In genomic region chr4:16788893-16789292, GRCh38 we compare ENCODE assay signal across 27 cellular contexts.
"Had no signal": no experiment of that assay in that cellular context is flagged by ENCODE, and none has a peak within 500 bp of the region (broad histone marks: within the 10 kb centered on the region; RNA-seq: fewer than 3 reads in every experiment).

No MANE protein-coding gene starts in this region.

- H3K36me3 Mint-ChIP-seq: activated naive CD8-positive, alpha-beta T cell treated with anti-CD3 and anti-CD28 coated beads, Interleukin-2, amount 10 ng/mL, durations not matched to agents 7 days and 5 days had no signal

- H3K4me3 ChIP-seq: adrenal gland, breast epithelium, SJCRH30 had no signal

- H3K9me3 ChIP-seq: adrenal gland, breast epithelium, SJCRH30 had no signal

- H3K4me1 Mint-ChIP-seq: activated B cell treated with CpG ODN at 0.5 μM for 24 hours; activated CD4-positive, alpha-beta T cell treated with anti-CD3 and anti-CD28 coated beads, Interleukin-2, amount 10 ng/mL, durations not matched to agents 24 days and 14 days; activated naive CD8-positive, alpha-beta T cell treated with anti-CD3 and anti-CD28 coated beads, Interleukin-2, amount 10 ng/mL, durations not matched to agents 7 days and 5 days; activated T-helper 17 cell treated with anti-CD3 and anti-CD28 coated beads, Interleukin-2, amount 50 U/mL, for 72 hours had no signal

- H3K27me3 Mint-ChIP-seq: activated B cell treated with CpG ODN at 0.5 μM for 24 hours; activated CD4-positive, alpha-beta T cell treated with anti-CD3 and anti-CD28 coated beads, Interleukin-2, amount 10 ng/mL, durations not matched to agents 24 days and 14 days; activated naive CD8-positive, alpha-beta T cell treated with anti-CD3 and anti-CD28 coated beads, Interleukin-2, amount 10 ng/mL, durations not matched to agents 7 days and 5 days; activated T-helper 17 cell treated with anti-CD3 and anti-CD28 coated beads, Interleukin-2, amount 50 U/mL, for 72 hours had no signal

- H3K9me3 Mint-ChIP-seq: activated B cell treated with CpG ODN at 0.5 μM for 24 hours; activated CD4-positive, alpha-beta T cell treated with anti-CD3 and anti-CD28 coated beads, Interleukin-2, amount 10 ng/mL, durations not matched to agents 24 days and 14 days; activated naive CD8-positive, alpha-beta T cell treated with anti-CD3 and anti-CD28 coated beads, Interleukin-2, amount 10 ng/mL, durations not matched to agents 7 days and 5 days; activated T-cell treated with anti-CD3 and anti-CD28 coated beads, Interleukin-2, amount 50 U/mL, for 4 hours; activated T-helper 17 cell treated with anti-CD3 and anti-CD28 coated beads, Interleukin-2, amount 50 U/mL, for 72 hours had no signal

- H3K36me3 ChIP-seq: adrenal gland, breast epithelium, SJCRH30 had no signal

- H3K4me1 ChIP-seq: adrenal gland, breast epithelium, SJCRH30 had no signal

- DNase-seq: activated B cell treated with CpG ODN at 0.5 μM for 24 hours; activated CD4-positive, alpha-beta T cell treated with anti-CD3 and anti-CD28 coated beads for 1 hour; activated CD4-positive, alpha-beta T cell treated with anti-CD3 and anti-CD28 coated beads, Interleukin-2, amount 10 ng/mL, durations not matched to agents 24 days and 14 days; activated CD4-positive, alpha-beta T cell treated with anti-CD3 and anti-CD28 coated beads, Interleukin-2, amount 50 U/mL, for 48 hours; activated CD8-positive, alpha-beta memory T cell treated with anti-CD3 and anti-CD28 coated beads for 24 hours; activated naive CD4-positive, alpha-beta T cell treated with anti-CD3 and anti-CD28 coated beads, Interleukin-2, amount 50 U/mL, for 16 hours; activated naive CD8-positive, alpha-beta T cell treated with anti-CD3 and anti-CD28 coated beads, Interleukin-2, amount 10 ng/mL, durations not matched to agents 7 days and 5 days; activated T-cell treated with anti-CD3 and anti-CD28 coated beads, Interleukin-2, amount 50 U/mL, for 4 hours; adrenal gland; anterior cingulate cortex; central memory CD4-positive, alpha-beta T cell; Karpas-422; MM.1S; NCI-H1105; NCI-H1436; NCI-H1694 treated with DMSO at 0.1 percent for 48 hours; NCI-H2029 treated with DMSO at 0.1 percent for 48 hours; NCI-H345; NCI-H510A; NCI-H526 treated with DMSO at 0.1 percent for 48 hours; NCI-H82; OCI-M1; RPMI8226; SJCRH30; SW 1271 had no signal

- H3K4me3 Mint-ChIP-seq: activated B cell treated with CpG ODN at 0.5 μM for 24 hours; activated CD4-positive, alpha-beta T cell treated with anti-CD3 and anti-CD28 coated beads, Interleukin-2, amount 10 ng/mL, durations not matched to agents 24 days and 14 days; activated naive CD8-positive, alpha-beta T cell treated with anti-CD3 and anti-CD28 coated beads, Interleukin-2, amount 10 ng/mL, durations not matched to agents 7 days and 5 days; activated T-cell treated with anti-CD3 and anti-CD28 coated beads, Interleukin-2, amount 50 U/mL, for 4 hours; activated T-helper 17 cell treated with anti-CD3 and anti-CD28 coated beads, Interleukin-2, amount 50 U/mL, for 72 hours had no signal

- H3K27ac ChIP-seq: adrenal gland, breast epithelium, SJCRH30 had no signal

- H3K27ac Mint-ChIP-seq: activated B cell treated with CpG ODN at 0.5 μM for 24 hours; activated CD4-positive, alpha-beta T cell treated with anti-CD3 and anti-CD28 coated beads, Interleukin-2, amount 10 ng/mL, durations not matched to agents 24 days and 14 days; activated naive CD8-positive, alpha-beta T cell treated with anti-CD3 and anti-CD28 coated beads, Interleukin-2, amount 10 ng/mL, durations not matched to agents 7 days and 5 days; activated T-helper 17 cell treated with anti-CD3 and anti-CD28 coated beads, Interleukin-2, amount 50 U/mL, for 72 hours had no signal

- H3K27me3 ChIP-seq: adrenal gland, breast epithelium had no signal
